In genomic region chr6:44265003-44265842, GRCh38 we compare ENCODE assay signal across 8 cellular contexts. TPM values are rescaled to one million over a fixed set of nuclear protein-coding genes. Genes with fewer than 3 reads are reported as not detected.
A peak's percentile ranks its signal among the peaks of the same experiment; 100 is the strongest.
DNase-seq lines count a peak whose midpoint lies in the region; ATAC-seq and TF ChIP-seq lines count a peak whose summit lies in the region.

TSS of gene NFKBIE (minus strand) at chr6:44265551. CDS start at chr6:44265346, 205 bp downstream.

- H4K20me1 ChIP-seq in Karpas-422 (ENCODE audit: insufficient read depth, low read depth, low read length) (0 out of 2 replicates have a peak, but pooled peaks cover 3% of the 10 kb centered on the region), fibroblast of lung (ENCODE audit: control insufficient read depth, extremely low read depth, insufficient read depth, low read length) (peaks cover 2% of the 10 kb centered on the region)

- ATAC-seq in GM21576 (IDR thresholded peaks at IDR 0.05; ENCODE audit: unreplicated experiment): peak; percentile 33
- peak; percentile 71 to 79 for ATAC-seq in naive thymus-derived CD8-positive, alpha-beta T cell

- peak within 1 kb of the TSS; percentile 84 to 98 (median 96) for H3K4me3 Mint-ChIP-seq in naive thymus-derived CD8-positive, alpha-beta T cell

- H3K27me3 Mint-ChIP-seq in naive thymus-derived CD8-positive, alpha-beta T cell: peaks cover 0 to 11% (median 3%) of the 10 kb centered on the region in 5 donors

- H3K4me2 ChIP-seq in Karpas-422 (ENCODE audit: low read depth, low read length, poor library complexity, severe bottlenecking) (peak within 1 kb of the TSS; percentile 97), fibroblast of lung (ENCODE audit: extremely low read depth, insufficient read depth, low read length) (peak within 1 kb of the TSS; percentile 99)

- peaks cover 38% of the 10 kb centered on the region for H3K4me1 ChIP-seq in Karpas-422 (ENCODE audit: low read length)
- H3K4me1 ChIP-seq in fibroblast of lung (ENCODE audit: control insufficient read depth, extremely low read depth, insufficient read depth, low read length): peaks cover 5% of the 10 kb centered on the region

- H3K79me2 ChIP-seq in Karpas-422 (ENCODE audit: low read length): peaks cover 32% of the 10 kb centered on the region
- H3K79me2 ChIP-seq in fibroblast of lung (ENCODE audit: control insufficient read depth, insufficient read depth, low read length): no peaks in the 10 kb centered on the region

- no peaks in the 10 kb centered on the region for H3K9me3 ChIP-seq in Karpas-422 (ENCODE audit: low read length)
- H3K9me3 ChIP-seq in fibroblast of lung (ENCODE audit: control insufficient read depth, insufficient read depth, low read depth, low read length): no peaks in the 10 kb centered on the region

- POLR2A ChIA-PET in naive thymus-derived CD8-positive, alpha-beta T cell (lab: Charles Lee): interaction anchor here (0.8 to 4.5 kb wide), 5 partner anchors 10 to 23 kb away, joined by 3 to 54 read pairs (median 7); partner anchors contain the start of gene HSP90AB1

- peak within 1 kb of the TSS; percentile 75 for H3K4me3 ChIP-seq in Karpas-422 (ENCODE audit: low read length)
- peak within 1 kb of the TSS; percentile 59 to 86 (median 72) for H3K4me3 ChIP-seq in fibroblast of lung (replicated peaks in 1 of 4; ENCODE audit: control extremely low read depth in 1 of 4, insufficient read depth in 1 of 4, low read depth in 3 of 4, low read length in 4 of 4)

- no peaks in the 10 kb centered on the region for H3K9me3 Mint-ChIP-seq in naive thymus-derived CD8-positive, alpha-beta T cell

- H3K27ac ChIP-seq in Karpas-422 (ENCODE audit: low read length) (peak within 1 kb of the TSS; percentile 80), fibroblast of lung (ENCODE audit: insufficient read depth, low read length) (peak within 1 kb of the TSS; percentile 50)

- no peaks in the 10 kb centered on the region for H3K27me3 ChIP-seq in Karpas-422 (ENCODE audit: low read length)
- H3K27me3 ChIP-seq in fibroblast of lung (ENCODE audit: control insufficient read depth, insufficient read depth, low read length): peaks cover 23% of the 10 kb centered on the region

- peak within 1 kb of the TSS; percentile 38 for H2AFZ ChIP-seq in Karpas-422 (ENCODE audit: low read length)
- H2AFZ ChIP-seq in fibroblast of lung (ENCODE audit: low read length): peak within 1 kb of the TSS; percentile 18

- TF ChIP-seq CTCF in fibroblast of lung (conservative IDR thresholded peaks at IDR 0.05 in 1 of 2, IDR thresholded peaks at IDR 0.05 in 1 of 2; ENCODE audit: low read depth in 1 of 2, low read length in 2 of 2): no peak

- H3K36me3 ChIP-seq in Karpas-422 (ENCODE audit: insufficient read depth, low read length) (peaks cover 5% of the 10 kb centered on the region; the same call in 1 of the 2 replicates), fibroblast of lung (ENCODE audit: control insufficient read depth, insufficient read depth, low read length) (peaks cover under 1% of the 10 kb centered on the region)

- H3K9ac ChIP-seq in Karpas-422 (ENCODE audit: low read length): peak within 1 kb of the TSS; percentile 79
- peak within 1 kb of the TSS; percentile 80 for H3K9ac ChIP-seq in fibroblast of lung (ENCODE audit: insufficient read depth, low read length)

- peaks cover 27 to 67% (median 58%) of the 10 kb centered on the region in 4 donors for H3K4me1 Mint-ChIP-seq in naive thymus-derived CD8-positive, alpha-beta T cell

- no peaks in the 10 kb centered on the region for H3K9me2 ChIP-seq in Karpas-422 (replicated peaks; ENCODE audit: insufficient read depth, low read length)

- H3K27ac Mint-ChIP-seq in naive thymus-derived CD8-positive, alpha-beta T cell: peak within 1 kb of the TSS; percentile 89 to 97 (median 95)

- DNase-seq in DMS 273 (lab: John Stamatoyannopoulos, UW; ENCODE audit: unreplicated experiment): peak; percentile 93
- DNase-seq in Karpas-422: peak; percentile 86
- peak; percentile 91 for DNase-seq in RPMI7951 (ENCODE audit: low read depth)
- DNase-seq in activated T-helper 1 cell treated with anti-CD3 and anti-CD28 coated beads, Interleukin-2, amount 50 U/mL, for 16 hours (ENCODE audit: low read depth in 1 of 2, low spot score in 1 of 2): peak; percentile 85 to 96
- peak; percentile 84 to 88 for DNase-seq in fibroblast of lung (ENCODE audit: low read depth in 2 of 2)
- DNase-seq in naive thymus-derived CD8-positive, alpha-beta T cell: peak; percentile 86 to 98 (median 95)
- peak; percentile 87 to 97 (median 91) for DNase-seq in stimulated activated naive CD4-positive, alpha-beta T cell (lab: John Stamatoyannopoulos, UW)

- no peaks in the 10 kb centered on the region for H3K36me3 Mint-ChIP-seq in naive thymus-derived CD8-positive, alpha-beta T cell

RNA-seq across cellular contexts. Expression of gene NFKBIE, which starts in this region (rescaled TPM):
- 22.2 and 26.1 TPM in 2 replicates for total RNA-seq in Karpas-422 (2014; rRNA removed; shearing (Covaris generic); ENCODE audit: low replicate concordance)
- total RNA-seq in RPMI7951 (2014; rRNA removed; shearing (Covaris generic)): 14.7 and 23.0 TPM in 2 replicates
- 5.4 and 6.4 TPM in 2 replicates for total RNA-seq in fibroblast of lung
- polyA plus RNA-seq in fibroblast of lung: 1.6 and 3.7 TPM in 2 replicates
- polyA plus RNA-seq in fibroblast of lung (2012): 3.8 and 5.9 TPM in 2 replicates
- 0.71 and 7.1 TPM in 2 replicates for polyA minus RNA-seq in fibroblast of lung (ENCODE audit: low replicate concordance)
- total RNA-seq in naive thymus-derived CD8-positive, alpha-beta T cell: 10 to 100 TPM; 11.4 to 14.4 TPM
- polyA plus RNA-seq in naive thymus-derived CD8-positive, alpha-beta T cell: 1 to 10 TPM; 2.7 to 4.1 (median 3.6) TPM

Comparison
In these comparisons a context has a peak if more than half of its experiments do, and no peak if none do; other contexts are left out.
1. Peak in every context shown above with its lines: DNase-seq, ATAC-seq, H3K4me3 ChIP-seq and H3K27ac ChIP-seq.